ENCODE assay signal across 8 cellular contexts in the genomic region with DNA sequence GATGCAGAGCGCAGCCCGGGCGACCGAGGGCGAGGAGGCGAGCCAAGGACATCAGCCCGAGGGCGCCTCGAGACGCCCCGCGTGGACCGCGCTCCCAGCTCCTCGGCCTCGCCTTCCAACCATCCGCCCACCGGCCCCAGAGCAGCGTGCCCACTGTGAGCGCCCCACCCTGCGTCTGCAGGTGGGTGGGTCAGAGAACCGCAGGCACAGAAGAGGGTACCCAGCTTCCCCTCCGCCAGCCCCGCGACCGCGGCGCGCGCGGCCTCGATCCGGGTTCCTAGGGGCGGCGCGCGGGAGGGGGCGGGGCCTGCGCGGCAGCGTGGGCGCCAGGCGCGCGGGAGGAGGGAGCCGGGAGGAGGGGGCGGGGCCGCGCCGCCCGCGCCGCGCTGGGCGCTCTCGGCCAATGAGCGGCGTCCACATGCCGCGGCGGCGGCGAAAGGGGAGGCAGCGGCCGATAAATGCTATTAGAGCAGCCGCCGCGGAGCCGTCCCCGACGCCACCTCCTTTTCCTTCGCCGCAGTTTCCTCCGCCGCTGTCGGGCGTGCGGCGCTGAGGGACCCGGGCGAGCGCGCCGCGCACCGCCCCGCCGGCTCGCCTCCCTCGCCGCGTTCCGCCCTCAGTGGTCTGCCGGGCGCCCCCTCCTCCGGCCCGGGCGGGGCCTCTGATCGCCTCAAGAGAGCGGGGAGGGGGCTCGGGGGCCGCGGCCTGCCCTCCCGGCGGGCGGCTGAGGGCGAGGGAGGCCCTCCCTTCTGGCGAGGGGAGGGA. TPM values are rescaled to one million over a fixed set of nuclear protein-coding genes. Genes with fewer than 3 reads are reported as not detected.
DNase-seq lines count a peak whose midpoint lies in the region; ATAC-seq and TF ChIP-seq lines count a peak whose summit lies in the region.

A gene (plus strand): TSS at position 464 of the 765 bp plus-strand sequence. CDS start 543 bp downstream, outside the sequence.

- no CpG with 5 or more reads among the region's 108 CpGs for WGBS in gastroesophageal sphincter (ENCODE audit: low coverage in 1 of 2), 2 donors

- POLR2A ChIA-PET in HEK293T (lab: Yijun Ruan, JAX), result interaction anchor here (0.6 to 2.9 kb wide), 11 partner anchors 8 to 190 kb away, joined by 3 to 21 read pairs (median 4); a partner anchor contains a TSS

- H3K4me1 ChIP-seq in gastroesophageal sphincter, result peaks cover 0 to 72% (median 6%) of the 10 kb centered on the region in 3 donors
- peaks cover 27 to 37% of the 10 kb centered on the region in 2 experiments for H3K4me1 ChIP-seq in neutrophil (ENCODE audit: control insufficient read depth in 1 of 2, insufficient read depth in 1 of 2, low read depth in 1 of 2, low read length in 1 of 2)

- H3K4me3 ChIP-seq in gastroesophageal sphincter (peak within 1 kb of the TSS; percentile 87 to 91), neutrophil (ENCODE audit: low read depth in 1 of 2, low read length in 1 of 2) (peak within 1 kb of the TSS; percentile 91 to 92)

- H3K27ac ChIP-seq in gastroesophageal sphincter (peak within 1 kb of the TSS; percentile 96 to 100 (median 99)), neutrophil (peak within 1 kb of the TSS; percentile 96)

- CTCF ChIA-PET in HEK293T (lab: Yijun Ruan, JAX), result interaction anchor here (0.8 kb wide), 1 partner anchor 56 kb away, joined by 3 read pairs; no protein-coding TSS in a partner anchor

- H3K36me3 ChIP-seq in gastroesophageal sphincter (no peaks in the 10 kb centered on the region), neutrophil (no peaks in the 10 kb centered on the region)

- DNase-seq in GM04504 (ENCODE audit: low read depth), result peak; percentile 83
- DNase-seq in HEK293T (ENCODE audit: extremely low spot score), result peak; percentile 92
- peak; percentile 93 for DNase-seq in NAMALWA (ENCODE audit: low spot score)
- DNase-seq in SK-N-DZ (ENCODE audit: low spot score), result peak; percentile 89
- peak; percentile 88 for DNase-seq in activated naive CD4-positive, alpha-beta T cell treated with Interleukin-2 at 50 U/mL for 16 hours

- TF ChIP-seq CTCF in gastroesophageal sphincter (IDR thresholded peaks at IDR 0.05) (no peak), neutrophil (IDR thresholded peaks at IDR 0.05) (peak; percentile 43), subcutaneous adipose tissue (IDR thresholded peaks at IDR 0.05; ENCODE audit: low read depth) (no peak)

- H3K9me3 ChIP-seq in gastroesophageal sphincter (no peaks in the 10 kb centered on the region), neutrophil (no peaks in the 10 kb centered on the region)

- no peak for TF ChIP-seq EP300 in gastroesophageal sphincter (IDR thresholded peaks at IDR 0.05)

- ATAC-seq in gastroesophageal sphincter, result peak; percentile 95

- TF ChIP-seq POLR2A in gastroesophageal sphincter (IDR thresholded peaks at IDR 0.05), result peak; percentile 95 to 96

- H3K27me3 ChIP-seq in gastroesophageal sphincter (no peaks in the 10 kb centered on the region), neutrophil (peaks cover 13% of the 10 kb centered on the region)

TF ChIP-seq in HEK293T, 16 proteins besides CTCF, POLR2A, EP300 and RAD21:
- TF ChIP-seq TARDBP (IDR thresholded peaks at IDR 0.05) (0 out of 2 replicates have a peak, but pooled peaks have one; percentile 35), FOXM1 (IDR thresholded peaks at IDR 0.05; ENCODE audit: borderline replicate concordance) (peak; percentile 62; the same call in 1 of the 2 replicates), ZNF384 (IDR thresholded peaks at IDR 0.05) (no peak), ARNT (IDR thresholded peaks at IDR 0.05) (0 out of 2 replicates have a peak, but pooled peaks have one; percentile 24), L3MBTL2 (conservative IDR thresholded peaks at IDR 0.05) (peak; percentile 70)
TF ChIP-seq in HEK293T: peak in this region for 4.

RNA-seq across cellular contexts. Expression of the gene that starts here (rescaled TPM):
- polyA plus RNA-seq in SK-N-DZ (2014; cell fraction: cytosol; rRNA removed), result 89.4 and 103 TPM in 2 replicates
- 90.0 and 149 TPM in 2 replicates for polyA plus RNA-seq in SK-N-DZ (2014; cell fraction: nucleus; rRNA removed)
- 100 to 1,000 TPM; 118 to 233 (median 163) TPM for total RNA-seq in gastroesophageal sphincter
- 100 to 1,000 TPM in 1 of 4 donors, 10 to 100 TPM in 3; 75.7 to 152 (median 91.4) TPM for total RNA-seq in subcutaneous adipose tissue

Comparison
In these comparisons a context has a peak if more than half of its experiments do, and no peak if none do; other contexts are left out.
1. Peak in every context shown above with its lines: DNase-seq, ATAC-seq, H3K4me3 ChIP-seq and H3K27ac ChIP-seq.